Comparison of ENCODE assay signal across 1 cellular context in genomic region chr10:79058899-79059771, GRCh38.
TF ChIP-seq lines count a peak whose summit lies in the region.

No MANE protein-coding gene starts in this region.

TF ChIP-seq in HepG2, 621 proteins besides CTCF, POLR2A, EP300 and RAD21 (continued from another document and continues in another):
- peak; percentile 96 for TF ChIP-seq ZNF710 (CRISPR knock-in tag; IDR thresholded peaks at IDR 0.05; ENCODE audit: borderline replicate concordance)
- no peak; the same call in 1 of the 2 replicates for TF ChIP-seq GMEB1 (CRISPR knock-in tag; IDR thresholded peaks at IDR 0.05; ENCODE audit: borderline replicate concordance)
- peak; percentile 56; the same call in 1 of the 2 replicates for TF ChIP-seq ZNF362 (CRISPR knock-in tag; IDR thresholded peaks at IDR 0.05; ENCODE audit: borderline replicate concordance)
- no peak for TF ChIP-seq ZNF607 (CRISPR knock-in tag; IDR thresholded peaks at IDR 0.05; ENCODE audit: borderline replicate concordance)
- TF ChIP-seq ZNF788 (CRISPR knock-in tag; IDR thresholded peaks at IDR 0.05; ENCODE audit: borderline replicate concordance), result peak; percentile 96
- TF ChIP-seq NFIC (IDR thresholded peaks at IDR 0.05; ENCODE audit: low read length), result peak; percentile 46; the same call in 1 of the 2 replicates
- TF ChIP-seq ZNF318 (CRISPR knock-in tag; IDR thresholded peaks at IDR 0.05), result no peak
- TF ChIP-seq ZNF629 (CRISPR knock-in tag; conservative IDR thresholded peaks at IDR 0.05), result peak; percentile 100
- no peak for TF ChIP-seq EEA1 (CRISPR knock-in tag; IDR thresholded peaks at IDR 0.05; ENCODE audit: borderline replicate concordance)
- TF ChIP-seq, protein P1, sequence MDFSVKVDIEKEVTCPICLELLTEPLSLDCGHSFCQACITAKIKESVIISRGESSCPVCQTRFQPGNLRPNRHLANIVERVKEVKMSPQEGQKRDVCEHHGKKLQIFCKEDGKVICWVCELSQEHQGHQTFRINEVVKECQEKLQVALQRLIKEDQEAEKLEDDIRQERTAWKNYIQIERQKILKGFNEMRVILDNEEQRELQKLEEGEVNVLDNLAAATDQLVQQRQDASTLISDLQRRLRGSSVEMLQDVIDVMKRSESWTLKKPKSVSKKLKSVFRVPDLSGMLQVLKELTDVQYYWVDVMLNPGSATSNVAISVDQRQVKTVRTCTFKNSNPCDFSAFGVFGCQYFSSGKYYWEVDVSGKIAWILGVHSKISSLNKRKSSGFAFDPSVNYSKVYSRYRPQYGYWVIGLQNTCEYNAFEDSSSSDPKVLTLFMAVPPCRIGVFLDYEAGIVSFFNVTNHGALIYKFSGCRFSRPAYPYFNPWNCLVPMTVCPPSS (IDR thresholded peaks at IDR 0.05), result no peak
- TF ChIP-seq, protein P2, sequence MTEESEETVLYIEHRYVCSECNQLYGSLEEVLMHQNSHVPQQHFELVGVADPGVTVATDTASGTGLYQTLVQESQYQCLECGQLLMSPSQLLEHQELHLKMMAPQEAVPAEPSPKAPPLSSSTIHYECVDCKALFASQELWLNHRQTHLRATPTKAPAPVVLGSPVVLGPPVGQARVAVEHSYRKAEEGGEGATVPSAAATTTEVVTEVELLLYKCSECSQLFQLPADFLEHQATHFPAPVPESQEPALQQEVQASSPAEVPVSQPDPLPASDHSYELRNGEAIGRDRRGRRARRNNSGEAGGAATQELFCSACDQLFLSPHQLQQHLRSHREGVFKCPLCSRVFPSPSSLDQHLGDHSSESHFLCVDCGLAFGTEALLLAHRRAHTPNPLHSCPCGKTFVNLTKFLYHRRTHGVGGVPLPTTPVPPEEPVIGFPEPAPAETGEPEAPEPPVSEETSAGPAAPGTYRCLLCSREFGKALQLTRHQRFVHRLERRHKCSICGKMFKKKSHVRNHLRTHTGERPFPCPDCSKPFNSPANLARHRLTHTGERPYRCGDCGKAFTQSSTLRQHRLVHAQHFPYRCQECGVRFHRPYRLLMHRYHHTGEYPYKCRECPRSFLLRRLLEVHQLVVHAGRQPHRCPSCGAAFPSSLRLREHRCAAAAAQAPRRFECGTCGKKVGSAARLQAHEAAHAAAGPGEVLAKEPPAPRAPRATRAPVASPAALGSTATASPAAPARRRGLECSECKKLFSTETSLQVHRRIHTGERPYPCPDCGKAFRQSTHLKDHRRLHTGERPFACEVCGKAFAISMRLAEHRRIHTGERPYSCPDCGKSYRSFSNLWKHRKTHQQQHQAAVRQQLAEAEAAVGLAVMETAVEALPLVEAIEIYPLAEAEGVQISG (CRISPR knock-in tag; IDR thresholded peaks at IDR 0.05), result peak; percentile 81
- TF ChIP-seq, protein P3, sequence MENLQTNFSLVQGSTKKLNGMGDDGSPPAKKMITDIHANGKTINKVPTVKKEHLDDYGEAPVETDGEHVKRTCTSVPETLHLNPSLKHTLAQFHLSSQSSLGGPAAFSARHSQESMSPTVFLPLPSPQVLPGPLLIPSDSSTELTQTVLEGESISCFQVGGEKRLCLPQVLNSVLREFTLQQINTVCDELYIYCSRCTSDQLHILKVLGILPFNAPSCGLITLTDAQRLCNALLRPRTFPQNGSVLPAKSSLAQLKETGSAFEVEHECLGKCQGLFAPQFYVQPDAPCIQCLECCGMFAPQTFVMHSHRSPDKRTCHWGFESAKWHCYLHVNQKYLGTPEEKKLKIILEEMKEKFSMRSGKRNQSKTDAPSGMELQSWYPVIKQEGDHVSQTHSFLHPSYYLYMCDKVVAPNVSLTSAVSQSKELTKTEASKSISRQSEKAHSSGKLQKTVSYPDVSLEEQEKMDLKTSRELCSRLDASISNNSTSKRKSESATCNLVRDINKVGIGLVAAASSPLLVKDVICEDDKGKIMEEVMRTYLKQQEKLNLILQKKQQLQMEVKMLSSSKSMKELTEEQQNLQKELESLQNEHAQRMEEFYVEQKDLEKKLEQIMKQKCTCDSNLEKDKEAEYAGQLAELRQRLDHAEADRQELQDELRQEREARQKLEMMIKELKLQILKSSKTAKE (CRISPR knock-in tag; IDR thresholded peaks at IDR 0.05; ENCODE audit: borderline replicate concordance), result peak; percentile 96
- TF ChIP-seq HHEX (CRISPR knock-in tag; IDR thresholded peaks at IDR 0.05), result peak; percentile 91
- no peak for TF ChIP-seq ZBTB8A (CRISPR knock-in tag; IDR thresholded peaks at IDR 0.05; ENCODE audit: borderline replicate concordance, low read depth)
- TF ChIP-seq SUZ12 (IDR thresholded peaks at IDR 0.05; ENCODE audit: low read depth, low read length), result no peak
- 0 out of 2 replicates have a peak, but pooled peaks have one; percentile 44 for TF ChIP-seq ZNF777 (CRISPR knock-in tag; IDR thresholded peaks at IDR 0.05)
- TF ChIP-seq, protein P4, sequence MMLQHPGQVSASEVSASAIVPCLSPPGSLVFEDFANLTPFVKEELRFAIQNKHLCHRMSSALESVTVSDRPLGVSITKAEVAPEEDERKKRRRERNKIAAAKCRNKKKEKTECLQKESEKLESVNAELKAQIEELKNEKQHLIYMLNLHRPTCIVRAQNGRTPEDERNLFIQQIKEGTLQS (CRISPR knock-in tag; IDR thresholded peaks at IDR 0.05), result peak; percentile 68
- 0 out of 2 replicates have a peak, but pooled peaks have one; percentile 68 for TF ChIP-seq ZSCAN22 (CRISPR knock-in tag; IDR thresholded peaks at IDR 0.05)
- no peak for TF ChIP-seq ZNF550 (CRISPR knock-in tag; IDR thresholded peaks at IDR 0.05; ENCODE audit: borderline replicate concordance)
- peak; percentile 88; the same call in 1 of the 2 replicates for TF ChIP-seq ZNF331 (CRISPR knock-in tag; IDR thresholded peaks at IDR 0.05)
- no peak; the same call in 1 of the 2 replicates for TF ChIP-seq FOXC1 (CRISPR knock-in tag; IDR thresholded peaks at IDR 0.05; ENCODE audit: borderline replicate concordance)
- 0 out of 2 replicates have a peak, but pooled peaks have one; percentile 46 for TF ChIP-seq ZNF672 (CRISPR knock-in tag; IDR thresholded peaks at IDR 0.05)
- TF ChIP-seq MLLT10 (CRISPR knock-in tag; IDR thresholded peaks at IDR 0.05), result no peak
- no peak for TF ChIP-seq RFX1 (IDR thresholded peaks at IDR 0.05)
- 0 out of 2 replicates have a peak, but pooled peaks have one; percentile 41 for TF ChIP-seq AFF4 (CRISPR knock-in tag; IDR thresholded peaks at IDR 0.05)
- TF ChIP-seq ZMAT5 (CRISPR knock-in tag; IDR thresholded peaks at IDR 0.05; ENCODE audit: borderline replicate concordance, low read depth), result no peak
- TF ChIP-seq MEIS1 (CRISPR knock-in tag; IDR thresholded peaks at IDR 0.05; ENCODE audit: borderline replicate concordance), result peak; percentile 87; the same call in 1 of the 2 replicates
